3 cellular contexts compared by ENCODE assay signal in genomic region chr18:22063672-22064071, GRCh38.
TF ChIP-seq lines count a peak whose summit lies in the region.

No MANE protein-coding gene starts in this region.

TF ChIP-seq in HepG2, 621 proteins besides CTCF, POLR2A, EP300 and RAD21:
- TF ChIP-seq ZNF629 (CRISPR knock-in tag; conservative IDR thresholded peaks at IDR 0.05) (peak; percentile 82), KLF15 (CRISPR knock-in tag; IDR thresholded peaks at IDR 0.05; ENCODE audit: borderline replicate concordance) (no peak)

TF ChIP-seq in K562, 482 proteins besides CTCF, POLR2A, EP300 and RAD21:
- TF ChIP-seq CBFB (CRISPR knock-in tag; IDR thresholded peaks at IDR 0.05) (no peak), KDM1A (IDR thresholded peaks at IDR 0.05) (peak in 1 of 2 experiments; percentile 49; a peak in 1 of 4 replicates), RBM25 (IDR thresholded peaks at IDR 0.05; ENCODE audit: low read depth, low read length, severe bottlenecking) (peak; percentile 83)

TF ChIP-seq in HEK293T, 16 proteins besides CTCF, POLR2A, EP300 and RAD21:
- TF ChIP-seq LEF1 (IDR thresholded peaks at IDR 0.05; ENCODE audit: borderline replicate concordance) (no peak), L3MBTL2 (conservative IDR thresholded peaks at IDR 0.05) (no peak), ARNT (IDR thresholded peaks at IDR 0.05) (no peak), ELF4 (IDR thresholded peaks at IDR 0.05) (no peak), SP1 (IDR thresholded peaks at IDR 0.05) (no peak), HDGF (IDR thresholded peaks at IDR 0.05; ENCODE audit: borderline replicate concordance) (no peak), FOXM1 (IDR thresholded peaks at IDR 0.05; ENCODE audit: borderline replicate concordance) (no peak), FOXK2 (IDR thresholded peaks at IDR 0.05) (no peak), CTBP1 (IDR thresholded peaks at IDR 0.05; ENCODE audit: borderline replicate concordance) (no peak), ZNF384 (IDR thresholded peaks at IDR 0.05) (no peak), FOXA1 (IDR thresholded peaks at IDR 0.05) (no peak)
